ENCODE assay signal across 22 cellular contexts in genomic region chr15:61660579-61660978, GRCh38.
DNase-seq lines count a peak whose midpoint lies in the region; ATAC-seq, FAIRE-seq and TF ChIP-seq lines count a peak whose summit lies in the region.
"Had no signal": no experiment of that assay in that cellular context is flagged by ENCODE, and none has a peak within 500 bp of the region (broad histone marks: within the 10 kb centered on the region; RNA-seq: fewer than 3 reads in every experiment).

No MANE protein-coding gene starts in this region.

- TF ChIP-seq POLR2A in gastrocnemius medialis (IDR thresholded peaks at IDR 0.05): no peak
- TF ChIP-seq POLR2A in GM12891 (IDR thresholded peaks at IDR 0.05; ENCODE audit: low read depth, low read length): no peak

- FAIRE-seq in GM12891 (lab: Jason Lieb, UNC): no peak
- FAIRE-seq: colon, endothelial cell of umbilical vein, islet of Langerhans, K562 had no signal

- H3K27me3 ChIP-seq in PC-3 (ENCODE audit: low read length): peaks cover 50% of the 10 kb centered on the region
- H3K27me3 ChIP-seq in gastrocnemius medialis: no peaks in the 10 kb centered on the region
- H3K27me3 ChIP-seq: SJCRH30 had no signal

- no peak for TF ChIP-seq CTCF in PC-3 (conservative IDR thresholded peaks at IDR 0.05; ENCODE audit: low read depth, low read length)
- no peak for TF ChIP-seq CTCF in gastrocnemius medialis (IDR thresholded peaks at IDR 0.05 in 4 of 5, conservative IDR thresholded peaks at IDR 0.05 in 1 of 5)
- TF ChIP-seq CTCF in type B pancreatic cell (conservative IDR thresholded peaks at IDR 0.05): no peak

- intact Hi-C loops in PC-3 (cut with micrococcal nuclease) (no loop called here), gastrocnemius medialis (cut with DNase I; ENCODE audit: low total_unique reads) (no loop called here)

- ATAC-seq in PC-3 (no peak), gastrocnemius medialis (peak; percentile 43 to 65)
- ATAC-seq: activated CD4-positive, CD25-positive, alpha-beta regulatory T cell treated with anti-CD3 and anti-CD28 coated beads, Interleukin-2, amount 50 U/mL, for 24 hours; K562; natural killer cell treated with Interleukin-12 subunit alpha and Interleukin-12 subunit beta and Interleukin-15 and Interleukin-18, amount 100 ng/mL, for 72 hours had no signal

- no peaks in the 10 kb centered on the region for H4K20me1 ChIP-seq in PC-3 (ENCODE audit: low read length)

- DNase-seq in AG20443 (ENCODE audit: low spot score) (peak; percentile 76), PC-3 (peak; percentile 10), fibroblast of gingiva (ENCODE audit: low read depth) (peak; percentile 97), gastrocnemius medialis (peak; percentile 32 to 35), GM12891 (ENCODE audit: insufficient read length, low spot score) (no peak), type B pancreatic cell (ENCODE audit: extremely low spot score, unreplicated experiment) (no peak), immature natural killer cell (no peak), DMS153 (lab: John Stamatoyannopoulos, UW) (no peak)
- DNase-seq: adrenal gland, AML-193, NCI-H1048, NCI-H526 treated with DMSO at 0.1 percent for 48 hours, psoas muscle, SJCRH30 had no signal

- no peaks in the 10 kb centered on the region for H3K9me2 ChIP-seq in PC-3 (replicated peaks; ENCODE audit: low read length)

- H3K36me3 Mint-ChIP-seq in type B pancreatic cell (no peaks in the 10 kb centered on the region), immature natural killer cell (no peaks in the 10 kb centered on the region)
- H3K36me3 Mint-ChIP-seq: memory B cell; natural killer cell treated with Interleukin-12 subunit alpha and Interleukin-12 subunit beta and Interleukin-15 and Interleukin-18, amount 100 ng/mL, for 72 hours had no signal

- in situ Hi-C loops in gastrocnemius medialis (cut with MboI; ENCODE audit: low sequenced_read_pairs in 4 of 4): no loop called here

- POLR2A ChIA-PET in PC-3 (lab: Charles Lee; ENCODE audit: unreplicated experiment): no interaction called here

- H3K79me2 ChIP-seq in PC-3 (ENCODE audit: low read length): no peaks in the 10 kb centered on the region

- no peak overlapping the region for H2AFZ ChIP-seq in PC-3 (ENCODE audit: low read length)

- H3K4me3 Mint-ChIP-seq in type B pancreatic cell (no peak overlapping the region), immature natural killer cell (no peak overlapping the region)
- H3K4me3 Mint-ChIP-seq: memory B cell; natural killer cell treated with Interleukin-12 subunit alpha and Interleukin-12 subunit beta and Interleukin-15 and Interleukin-18, amount 100 ng/mL, for 72 hours; stimulated activated naive CD8-positive, alpha-beta T cell treated with anti-CD3 and anti-CD28 coated beads, Interleukin-15, Interleukin-2, amounts not matched to agents 100 ng/mL and 50 ng/mL, for 24 hours had no signal

- H3K4me3 ChIP-seq in PC-3 (ENCODE audit: low read length) (no peak overlapping the region), gastrocnemius medialis (no peak overlapping the region)
- H3K4me3 ChIP-seq: adrenal gland, K562, psoas muscle, SJCRH30 had no signal

- H3K27me3 Mint-ChIP-seq in type B pancreatic cell (peaks cover 15% of the 10 kb centered on the region), immature natural killer cell (ENCODE audit: low read depth in 3 of 3) (peaks cover 0 to 10% (median 0%) of the 10 kb centered on the region in 3 donors)

- no peak overlapping the region for H3K4me2 ChIP-seq in PC-3 (ENCODE audit: low read length)

- H3K4me1 Mint-ChIP-seq in type B pancreatic cell (ENCODE audit: unreplicated experiment) (peaks cover 4% of the 10 kb centered on the region), immature natural killer cell (no peaks in the 10 kb centered on the region)
- H3K4me1 Mint-ChIP-seq: memory B cell had no signal

- H3K9me3 ChIP-seq in PC-3 (ENCODE audit: low read length): no peaks in the 10 kb centered on the region
- H3K9me3 ChIP-seq in gastrocnemius medialis: no peaks in the 10 kb centered on the region
- H3K9me3 ChIP-seq: adrenal gland, psoas muscle had no signal

- BruUV-seq in PC-3 (replicated peaks; lab: Mats Ljungman, UMichigan): no TSS peak

- H3K36me3 ChIP-seq in PC-3 (ENCODE audit: low read depth, low read length) (no peaks in the 10 kb centered on the region), gastrocnemius medialis (no peaks in the 10 kb centered on the region)
- H3K36me3 ChIP-seq: adrenal gland, SJCRH30 had no signal

- H3K27ac Mint-ChIP-seq in type B pancreatic cell (no peak overlapping the region), immature natural killer cell (no peak overlapping the region)
- H3K27ac Mint-ChIP-seq: memory B cell; natural killer cell treated with Interleukin-12 subunit alpha and Interleukin-12 subunit beta and Interleukin-15 and Interleukin-18, amount 100 ng/mL, for 72 hours; stimulated activated naive CD8-positive, alpha-beta T cell treated with anti-CD3 and anti-CD28 coated beads, Interleukin-15, Interleukin-2, amounts not matched to agents 100 ng/mL and 50 ng/mL, for 24 hours had no signal

- no peak overlapping the region for H3K9ac ChIP-seq in PC-3 (ENCODE audit: low read length)

- H3F3A ChIP-seq in PC-3 (ENCODE audit: low read length, unreplicated experiment): no peaks in the 10 kb centered on the region

- H3K4me1 ChIP-seq in PC-3 (ENCODE audit: insufficient read depth, low read length) (no peaks in the 10 kb centered on the region), gastrocnemius medialis (peaks cover 4 to 5% of the 10 kb centered on the region in 2 donors)
- H3K4me1 ChIP-seq: adrenal gland, SJCRH30 had no signal

- H3K9me3 Mint-ChIP-seq in type B pancreatic cell (peaks cover 6% of the 10 kb centered on the region), immature natural killer cell (no peaks in the 10 kb centered on the region)
- H3K9me3 Mint-ChIP-seq: natural killer cell treated with Interleukin-12 subunit alpha and Interleukin-12 subunit beta and Interleukin-15 and Interleukin-18, amount 100 ng/mL, for 72 hours; stimulated activated naive CD8-positive, alpha-beta T cell treated with anti-CD3 and anti-CD28 coated beads, Interleukin-15, Interleukin-2, amounts not matched to agents 100 ng/mL and 50 ng/mL, for 24 hours had no signal

- no peak overlapping the region for H3K27ac ChIP-seq in PC-3 (ENCODE audit: low read length)
- peak overlapping the region in 3 of 4 donors; percentile 4 to 51 (median 22) for H3K27ac ChIP-seq in gastrocnemius medialis
- H3K27ac ChIP-seq: psoas muscle, SJCRH30 had no signal

- CTCF ChIA-PET in PC-3 (lab: Charles Lee): no interaction called here

TF ChIP-seq in GM12891, 5 proteins besides CTCF, POLR2A, EP300 and RAD21:
- TF ChIP-seq TAF1 (IDR thresholded peaks at IDR 0.05; ENCODE audit: low read depth, low read length) (no peak), PAX5 (IDR thresholded peaks at IDR 0.05; ENCODE audit: insufficient read depth, low read length, severe bottlenecking) (no peak), POU2F2 (IDR thresholded peaks at IDR 0.05; ENCODE audit: low read depth, low read length) (no peak), POLR2AphosphoS5 (IDR thresholded peaks at IDR 0.05; ENCODE audit: low read depth, low read length) (no peak), SPI1 (IDR thresholded peaks at IDR 0.05; ENCODE audit: low read depth, low read length) (no peak)

Comparison
In these comparisons a context has a peak if more than half of its experiments do, and no peak if none do; other contexts are left out.
1. DNase-seq: peak in AG20443 (single experiment), PC-3 (single experiment), fibroblast of gingiva (single experiment) and gastrocnemius medialis (2 of 2); none in GM12891 (single experiment), type B pancreatic cell (single experiment), immature natural killer cell (0 of 3) and DMS153 (single experiment).